Comparison of ENCODE assay signal across 18 cellular contexts in the genomic region with DNA sequence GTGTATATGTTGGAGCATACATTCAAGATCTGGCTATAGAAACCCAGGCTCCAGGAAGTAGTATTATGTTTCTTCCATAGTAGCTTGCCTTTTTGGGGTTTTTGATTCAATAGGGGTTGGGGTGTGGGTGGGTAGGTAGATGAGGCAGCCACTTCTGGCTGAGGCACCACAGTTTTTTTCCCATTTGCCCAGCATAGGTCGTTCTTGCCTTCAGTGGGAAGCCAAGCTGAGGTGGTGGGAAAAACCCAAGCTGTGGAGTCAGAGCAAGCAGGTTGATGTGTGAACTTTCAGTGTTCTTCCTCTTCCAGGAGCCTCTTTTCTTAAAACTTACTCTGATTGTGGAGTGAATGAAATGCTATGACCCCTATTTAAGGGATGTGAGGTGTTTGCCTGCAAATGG.
A peak's percentile ranks its signal among the peaks of the same experiment; 100 is the strongest.
DNase-seq lines count a peak whose midpoint lies in the region; ATAC-seq and TF ChIP-seq lines count a peak whose summit lies in the region.
"Had no signal": no experiment of that assay in that cellular context is flagged by ENCODE, and none has a peak within 500 bp of the region (broad histone marks: within the 10 kb centered on the region; RNA-seq: fewer than 3 reads in every experiment).

No MANE protein-coding gene starts in this region.

- H3K27ac Mint-ChIP-seq in activated CD4-positive, alpha-beta T cell treated with anti-CD3 and anti-CD28 coated beads, Interleukin-2, amount 10 ng/mL, durations not matched to agents 24 days and 14 days: no peak overlapping the region
- no peak overlapping the region for H3K27ac Mint-ChIP-seq in activated naive CD4-positive, alpha-beta T cell treated with anti-CD3 and anti-CD28 coated beads, Interleukin-2, amount 50 U/mL, for 72 hours
- no peak overlapping the region for H3K27ac Mint-ChIP-seq in activated naive CD4-positive, alpha-beta T cell treated with anti-CD3 and anti-CD28 coated beads, Interleukin-2, amount 10 ng/mL, durations not matched to agents 7 days and 5 days
- no peak overlapping the region for H3K27ac Mint-ChIP-seq in chondrocyte (ENCODE audit: unreplicated experiment)
- H3K27ac Mint-ChIP-seq: CD8-positive, alpha-beta memory T cell; HFFc6 had no signal

- DNase-seq in activated CD4-positive, alpha-beta T cell treated with anti-CD3 and anti-CD28 coated beads for 48 hours: peak; percentile 26
- no peak for DNase-seq in activated CD4-positive, alpha-beta T cell treated with anti-CD3 and anti-CD28 coated beads, Interleukin-2, amount 10 ng/mL, durations not matched to agents 24 days and 14 days
- DNase-seq in activated naive CD4-positive, alpha-beta T cell treated with anti-CD3 and anti-CD28 coated beads, Interleukin-2, amount 50 U/mL, for 72 hours (ENCODE audit: low spot score in 2 of 2): no peak
- DNase-seq in activated naive CD4-positive, alpha-beta T cell treated with anti-CD3 and anti-CD28 coated beads, Interleukin-2, amount 10 ng/mL, durations not matched to agents 7 days and 5 days: no peak
- peak; percentile 7 for DNase-seq in stimulated activated CD4-positive, alpha-beta T cell treated with anti-CD3 and anti-CD28 coated beads, Interleukin-1b, Interleukin-23, amount 100 ng/mL, for 48 hours
- DNase-seq in stimulated activated naive CD8-positive, alpha-beta T cell treated with anti-CD3 and anti-CD28 coated beads, Interleukin-15, Interleukin-2, amounts not matched to agents 100 U/mL and 50 U/mL, for 24 hours: peak; percentile 43
- DNase-seq in chondrocyte (ENCODE audit: low spot score) (no peak), 8988T (no peak)
- DNase-seq: CD8-positive, alpha-beta memory T cell; DMS79; HFFc6; KG1; NCI-H1048; NCI-H2029 treated with DMSO at 0.1 percent for 48 hours; NCI-H2171 treated with DMSO at 0.1 percent for 48 hours; NCI-H748 treated with DMSO at 0.1 percent for 48 hours; OCI-M1 had no signal

- no peak for TF ChIP-seq CTCF in chondrocyte (IDR thresholded peaks at IDR 0.05)

- H3K27me3 Mint-ChIP-seq in activated CD4-positive, alpha-beta T cell treated with anti-CD3 and anti-CD28 coated beads, Interleukin-2, amount 10 ng/mL, durations not matched to agents 24 days and 14 days: no peaks in the 10 kb centered on the region
- H3K27me3 Mint-ChIP-seq in activated naive CD4-positive, alpha-beta T cell treated with anti-CD3 and anti-CD28 coated beads, Interleukin-2, amount 10 ng/mL, durations not matched to agents 7 days and 5 days: no peaks in the 10 kb centered on the region
- no peaks in the 10 kb centered on the region for H3K27me3 Mint-ChIP-seq in chondrocyte (ENCODE audit: low read depth)

- H3K9me3 Mint-ChIP-seq in activated CD4-positive, alpha-beta T cell treated with anti-CD3 and anti-CD28 coated beads, Interleukin-2, amount 10 ng/mL, durations not matched to agents 24 days and 14 days: no peaks in the 10 kb centered on the region
- H3K9me3 Mint-ChIP-seq in activated naive CD4-positive, alpha-beta T cell treated with anti-CD3 and anti-CD28 coated beads, Interleukin-2, amount 50 U/mL, for 72 hours: peaks cover 0 to 5% of the 10 kb centered on the region in 2 donors
- no peaks in the 10 kb centered on the region for H3K9me3 Mint-ChIP-seq in activated naive CD4-positive, alpha-beta T cell treated with anti-CD3 and anti-CD28 coated beads, Interleukin-2, amount 10 ng/mL, durations not matched to agents 7 days and 5 days
- H3K9me3 Mint-ChIP-seq in chondrocyte (ENCODE audit: low read depth): no peaks in the 10 kb centered on the region
- H3K9me3 Mint-ChIP-seq: CD8-positive, alpha-beta memory T cell; HFFc6 had no signal

- H3K4me3 Mint-ChIP-seq in activated CD4-positive, alpha-beta T cell treated with anti-CD3 and anti-CD28 coated beads, Interleukin-2, amount 10 ng/mL, durations not matched to agents 24 days and 14 days: no peak overlapping the region
- no peak overlapping the region for H3K4me3 Mint-ChIP-seq in activated naive CD4-positive, alpha-beta T cell treated with anti-CD3 and anti-CD28 coated beads, Interleukin-2, amount 10 ng/mL, durations not matched to agents 7 days and 5 days
- H3K4me3 Mint-ChIP-seq in chondrocyte (ENCODE audit: unreplicated experiment): no peak overlapping the region
- H3K4me3 Mint-ChIP-seq: CD8-positive, alpha-beta memory T cell; HFFc6 had no signal

- H3K36me3 Mint-ChIP-seq in activated CD4-positive, alpha-beta T cell treated with anti-CD3 and anti-CD28 coated beads, Interleukin-2, amount 10 ng/mL, durations not matched to agents 24 days and 14 days (ENCODE audit: low read depth): no peaks in the 10 kb centered on the region
- no peaks in the 10 kb centered on the region for H3K36me3 Mint-ChIP-seq in activated naive CD4-positive, alpha-beta T cell treated with anti-CD3 and anti-CD28 coated beads, Interleukin-2, amount 50 U/mL, for 72 hours
- no peaks in the 10 kb centered on the region for H3K36me3 Mint-ChIP-seq in activated naive CD4-positive, alpha-beta T cell treated with anti-CD3 and anti-CD28 coated beads, Interleukin-2, amount 10 ng/mL, durations not matched to agents 7 days and 5 days
- H3K36me3 Mint-ChIP-seq in chondrocyte (ENCODE audit: low read depth): no peaks in the 10 kb centered on the region
- H3K36me3 Mint-ChIP-seq: CD8-positive, alpha-beta memory T cell had no signal

- peaks cover 4% of the 10 kb centered on the region for H3K4me1 Mint-ChIP-seq in activated CD4-positive, alpha-beta T cell treated with anti-CD3 and anti-CD28 coated beads, Interleukin-2, amount 10 ng/mL, durations not matched to agents 24 days and 14 days
- H3K4me1 Mint-ChIP-seq in activated naive CD4-positive, alpha-beta T cell treated with anti-CD3 and anti-CD28 coated beads, Interleukin-2, amount 10 ng/mL, durations not matched to agents 7 days and 5 days: no peaks in the 10 kb centered on the region
- no peaks in the 10 kb centered on the region for H3K4me1 Mint-ChIP-seq in chondrocyte (ENCODE audit: low read depth)
- H3K4me1 Mint-ChIP-seq: CD8-positive, alpha-beta memory T cell had no signal

- ATAC-seq in activated naive CD4-positive, alpha-beta T cell treated with anti-CD3 and anti-CD28 coated beads, Interleukin-2, amount 50 U/mL, for 72 hours: peak; percentile 49 to 97
- peak; percentile 97 for ATAC-seq in stimulated activated naive CD8-positive, alpha-beta T cell treated with anti-CD3 and anti-CD28 coated beads, Interleukin-15, Interleukin-2, amounts not matched to agents 100 U/mL and 50 U/mL, for 24 hours
- ATAC-seq: HepG2 had no signal

- intact Hi-C loops in activated CD4-positive, alpha-beta T cell treated with anti-CD3 and anti-CD28 coated beads, Interleukin-2, amount 10 ng/mL, durations not matched to agents 24 days and 14 days (cut with micrococcal nuclease): loop anchor here (5.0 kb wide), 1 partner anchor 66 kb away; a partner anchor contains a TSS

- CTCF ChIA-PET in activated naive CD4-positive, alpha-beta T cell treated with anti-CD3 and anti-CD28 coated beads, Interleukin-2, amount 10 ng/mL, durations not matched to agents 7 days and 5 days (lab: Charles Lee): interaction anchor here (1.7 kb wide), 1 partner anchor 21 kb away, joined by 4 read pairs; no protein-coding TSS in a partner anchor

Comparison
In these comparisons a context has a peak if more than half of its experiments do, and no peak if none do; other contexts are left out.
1. DNase-seq: peak in activated CD4-positive, alpha-beta T cell treated with anti-CD3 and anti-CD28 coated beads for 48 hours (single experiment), stimulated activated CD4-positive, alpha-beta T cell treated with anti-CD3 and anti-CD28 coated beads, Interleukin-1b, Interleukin-23, amount 100 ng/mL, for 48 hours (single experiment) and stimulated activated naive CD8-positive, alpha-beta T cell treated with anti-CD3 and anti-CD28 coated beads, Interleukin-15, Interleukin-2, amounts not matched to agents 100 U/mL and 50 U/mL, for 24 hours (single experiment); none in activated CD4-positive, alpha-beta T cell treated with anti-CD3 and anti-CD28 coated beads, Interleukin-2, amount 10 ng/mL, durations not matched to agents 24 days and 14 days (single experiment), activated naive CD4-positive, alpha-beta T cell treated with anti-CD3 and anti-CD28 coated beads, Interleukin-2, amount 50 U/mL, for 72 hours (0 of 2), activated naive CD4-positive, alpha-beta T cell treated with anti-CD3 and anti-CD28 coated beads, Interleukin-2, amount 10 ng/mL, durations not matched to agents 7 days and 5 days (single experiment), chondrocyte (single experiment) and 8988T (single experiment).